ENCODE assay signal across 1 cellular context in the genomic region with DNA sequence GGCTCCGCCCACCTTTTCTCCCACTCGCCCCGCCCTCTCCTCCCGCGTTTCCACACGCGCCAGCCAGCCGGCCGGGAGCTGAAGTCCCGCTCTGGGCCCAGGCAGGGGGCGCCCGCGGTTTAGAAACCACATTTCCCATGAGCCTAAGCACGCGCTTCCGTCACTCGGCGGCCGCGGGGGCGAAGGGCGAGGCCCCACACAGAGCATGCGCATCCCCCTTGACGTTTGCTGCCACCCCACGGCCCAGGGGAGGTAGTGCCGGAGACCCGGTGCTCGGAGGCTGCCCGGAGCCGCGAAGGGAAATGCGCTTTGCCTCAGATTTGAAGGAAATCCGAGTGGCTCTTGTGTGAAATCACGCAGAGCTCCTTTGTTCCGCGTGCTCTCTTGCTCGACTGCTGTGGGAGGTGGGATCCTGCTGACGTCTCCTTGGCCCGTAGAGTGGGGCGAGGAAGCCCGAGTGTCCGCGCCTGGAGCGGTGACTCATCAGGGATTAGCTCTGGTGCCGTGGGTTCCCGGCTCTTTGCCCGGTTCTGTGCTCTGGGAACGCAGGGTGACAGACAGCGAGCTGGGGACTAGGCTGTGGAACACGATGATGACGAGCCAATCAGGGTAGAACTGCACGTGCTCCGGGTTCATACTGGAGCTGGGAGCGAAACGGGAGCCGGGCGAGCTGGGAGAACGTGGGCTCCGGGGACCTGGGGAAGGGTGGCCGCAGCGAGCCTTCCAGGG.
TF ChIP-seq lines count a peak whose summit lies in the region.

No MANE protein-coding gene starts in this region.

TF ChIP-seq in WTC11, 78 proteins besides CTCF, POLR2A, EP300 and RAD21 (continued from another document):
- TF ChIP-seq, protein P1, sequence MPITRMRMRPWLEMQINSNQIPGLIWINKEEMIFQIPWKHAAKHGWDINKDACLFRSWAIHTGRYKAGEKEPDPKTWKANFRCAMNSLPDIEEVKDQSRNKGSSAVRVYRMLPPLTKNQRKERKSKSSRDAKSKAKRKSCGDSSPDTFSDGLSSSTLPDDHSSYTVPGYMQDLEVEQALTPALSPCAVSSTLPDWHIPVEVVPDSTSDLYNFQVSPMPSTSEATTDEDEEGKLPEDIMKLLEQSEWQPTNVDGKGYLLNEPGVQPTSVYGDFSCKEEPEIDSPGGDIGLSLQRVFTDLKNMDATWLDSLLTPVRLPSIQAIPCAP (CRISPR knock-in tag; IDR thresholded peaks at IDR 0.05), result 0 out of 2 replicates have a peak, but pooled peaks have one; percentile 1
- TF ChIP-seq TEAD1 (CRISPR knock-in tag; IDR thresholded peaks at IDR 0.05) (no peak), KAT7 (CRISPR knock-in tag; IDR thresholded peaks at IDR 0.05; ENCODE audit: borderline replicate concordance) (no peak), NFATC4 (CRISPR knock-in tag; IDR thresholded peaks at IDR 0.05) (no peak), ZNF219 (CRISPR knock-in tag; IDR thresholded peaks at IDR 0.05; ENCODE audit: borderline replicate concordance) (no peak), SMAD3 (CRISPR knock-in tag; IDR thresholded peaks at IDR 0.05; ENCODE audit: borderline replicate concordance) (no peak), ZNF263 (CRISPR knock-in tag; IDR thresholded peaks at IDR 0.05; ENCODE audit: low read depth) (no peak), JUN (CRISPR knock-in tag; IDR thresholded peaks at IDR 0.05) (no peak), GABPB1 (CRISPR knock-in tag; IDR thresholded peaks at IDR 0.05) (peak; percentile 56), CREB1 (CRISPR knock-in tag; IDR thresholded peaks at IDR 0.05) (no peak), NR1H2 (CRISPR knock-in tag; IDR thresholded peaks at IDR 0.05) (no peak), ETV6 (CRISPR knock-in tag; IDR thresholded peaks at IDR 0.05) (peak; percentile 8; the same call in 1 of the 2 replicates), ZNF416 (CRISPR knock-in tag; IDR thresholded peaks at IDR 0.05) (no peak), ZNF138 (CRISPR knock-in tag; conservative IDR thresholded peaks at IDR 0.05) (no peak), JAZF1 (CRISPR knock-in tag; IDR thresholded peaks at IDR 0.05) (no peak)
- TF ChIP-seq, protein P2, sequence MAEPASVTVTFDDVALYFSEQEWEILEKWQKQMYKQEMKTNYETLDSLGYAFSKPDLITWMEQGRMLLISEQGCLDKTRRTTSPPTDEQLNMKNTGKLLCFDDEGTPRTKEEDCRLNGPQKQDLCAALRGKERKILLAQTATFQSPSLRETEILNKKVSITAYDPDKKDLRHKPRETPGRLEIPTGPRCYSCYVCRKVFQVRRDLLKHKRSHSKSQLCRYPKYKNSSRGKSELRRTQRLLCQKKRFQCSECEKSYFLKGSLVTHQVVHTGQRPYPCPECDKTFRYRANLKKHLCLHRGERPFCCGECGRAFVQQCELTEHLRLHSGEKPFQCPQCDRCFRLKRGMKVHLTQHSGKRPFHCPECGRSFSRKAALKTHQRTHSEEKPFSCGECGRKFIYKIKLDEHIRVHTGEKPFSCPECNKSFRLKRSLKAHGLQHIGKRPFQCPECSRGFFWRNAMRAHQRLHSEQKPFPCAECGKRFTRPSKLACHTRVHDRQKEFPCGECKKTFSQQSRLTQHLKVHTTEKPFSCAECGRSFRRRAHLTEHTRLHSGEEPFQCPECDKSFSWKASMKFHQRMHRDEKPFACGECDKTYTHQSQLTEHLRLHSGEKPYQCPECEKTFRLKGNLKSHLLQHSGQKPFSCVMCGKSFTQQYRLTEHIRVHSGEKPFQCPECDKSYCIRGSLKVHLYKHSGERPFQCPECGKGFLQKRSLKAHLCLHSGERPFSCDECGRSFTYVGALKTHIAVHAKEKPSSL (CRISPR knock-in tag; conservative IDR thresholded peaks at IDR 0.05), result no peak
- TF ChIP-seq, protein P3, sequence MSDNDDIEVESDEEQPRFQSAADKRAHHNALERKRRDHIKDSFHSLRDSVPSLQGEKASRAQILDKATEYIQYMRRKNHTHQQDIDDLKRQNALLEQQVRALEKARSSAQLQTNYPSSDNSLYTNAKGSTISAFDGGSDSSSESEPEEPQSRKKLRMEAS (CRISPR knock-in tag; IDR thresholded peaks at IDR 0.05), result peak; percentile 82
- TF ChIP-seq, protein P4, sequence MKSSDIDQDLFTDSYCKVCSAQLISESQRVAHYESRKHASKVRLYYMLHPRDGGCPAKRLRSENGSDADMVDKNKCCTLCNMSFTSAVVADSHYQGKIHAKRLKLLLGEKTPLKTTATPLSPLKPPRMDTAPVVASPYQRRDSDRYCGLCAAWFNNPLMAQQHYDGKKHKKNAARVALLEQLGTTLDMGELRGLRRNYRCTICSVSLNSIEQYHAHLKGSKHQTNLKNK (CRISPR knock-in tag; IDR thresholded peaks at IDR 0.05), result no peak
- TF ChIP-seq, protein P5, sequence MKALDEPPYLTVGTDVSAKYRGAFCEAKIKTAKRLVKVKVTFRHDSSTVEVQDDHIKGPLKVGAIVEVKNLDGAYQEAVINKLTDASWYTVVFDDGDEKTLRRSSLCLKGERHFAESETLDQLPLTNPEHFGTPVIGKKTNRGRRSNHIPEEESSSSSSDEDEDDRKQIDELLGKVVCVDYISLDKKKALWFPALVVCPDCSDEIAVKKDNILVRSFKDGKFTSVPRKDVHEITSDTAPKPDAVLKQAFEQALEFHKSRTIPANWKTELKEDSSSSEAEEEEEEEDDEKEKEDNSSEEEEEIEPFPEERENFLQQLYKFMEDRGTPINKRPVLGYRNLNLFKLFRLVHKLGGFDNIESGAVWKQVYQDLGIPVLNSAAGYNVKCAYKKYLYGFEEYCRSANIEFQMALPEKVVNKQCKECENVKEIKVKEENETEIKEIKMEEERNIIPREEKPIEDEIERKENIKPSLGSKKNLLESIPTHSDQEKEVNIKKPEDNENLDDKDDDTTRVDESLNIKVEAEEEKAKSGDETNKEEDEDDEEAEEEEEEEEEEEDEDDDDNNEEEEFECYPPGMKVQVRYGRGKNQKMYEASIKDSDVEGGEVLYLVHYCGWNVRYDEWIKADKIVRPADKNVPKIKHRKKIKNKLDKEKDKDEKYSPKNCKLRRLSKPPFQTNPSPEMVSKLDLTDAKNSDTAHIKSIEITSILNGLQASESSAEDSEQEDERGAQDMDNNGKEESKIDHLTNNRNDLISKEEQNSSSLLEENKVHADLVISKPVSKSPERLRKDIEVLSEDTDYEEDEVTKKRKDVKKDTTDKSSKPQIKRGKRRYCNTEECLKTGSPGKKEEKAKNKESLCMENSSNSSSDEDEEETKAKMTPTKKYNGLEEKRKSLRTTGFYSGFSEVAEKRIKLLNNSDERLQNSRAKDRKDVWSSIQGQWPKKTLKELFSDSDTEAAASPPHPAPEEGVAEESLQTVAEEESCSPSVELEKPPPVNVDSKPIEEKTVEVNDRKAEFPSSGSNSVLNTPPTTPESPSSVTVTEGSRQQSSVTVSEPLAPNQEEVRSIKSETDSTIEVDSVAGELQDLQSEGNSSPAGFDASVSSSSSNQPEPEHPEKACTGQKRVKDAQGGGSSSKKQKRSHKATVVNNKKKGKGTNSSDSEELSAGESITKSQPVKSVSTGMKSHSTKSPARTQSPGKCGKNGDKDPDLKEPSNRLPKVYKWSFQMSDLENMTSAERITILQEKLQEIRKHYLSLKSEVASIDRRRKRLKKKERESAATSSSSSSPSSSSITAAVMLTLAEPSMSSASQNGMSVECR (CRISPR knock-in tag; IDR thresholded peaks at IDR 0.05; ENCODE audit: borderline replicate concordance), result peak; percentile 50; the same call in 1 of the 2 replicates
- TF ChIP-seq, protein P6, sequence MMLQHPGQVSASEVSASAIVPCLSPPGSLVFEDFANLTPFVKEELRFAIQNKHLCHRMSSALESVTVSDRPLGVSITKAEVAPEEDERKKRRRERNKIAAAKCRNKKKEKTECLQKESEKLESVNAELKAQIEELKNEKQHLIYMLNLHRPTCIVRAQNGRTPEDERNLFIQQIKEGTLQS (CRISPR knock-in tag; conservative IDR thresholded peaks at IDR 0.05), result no peak
- TF ChIP-seq, protein P7, sequence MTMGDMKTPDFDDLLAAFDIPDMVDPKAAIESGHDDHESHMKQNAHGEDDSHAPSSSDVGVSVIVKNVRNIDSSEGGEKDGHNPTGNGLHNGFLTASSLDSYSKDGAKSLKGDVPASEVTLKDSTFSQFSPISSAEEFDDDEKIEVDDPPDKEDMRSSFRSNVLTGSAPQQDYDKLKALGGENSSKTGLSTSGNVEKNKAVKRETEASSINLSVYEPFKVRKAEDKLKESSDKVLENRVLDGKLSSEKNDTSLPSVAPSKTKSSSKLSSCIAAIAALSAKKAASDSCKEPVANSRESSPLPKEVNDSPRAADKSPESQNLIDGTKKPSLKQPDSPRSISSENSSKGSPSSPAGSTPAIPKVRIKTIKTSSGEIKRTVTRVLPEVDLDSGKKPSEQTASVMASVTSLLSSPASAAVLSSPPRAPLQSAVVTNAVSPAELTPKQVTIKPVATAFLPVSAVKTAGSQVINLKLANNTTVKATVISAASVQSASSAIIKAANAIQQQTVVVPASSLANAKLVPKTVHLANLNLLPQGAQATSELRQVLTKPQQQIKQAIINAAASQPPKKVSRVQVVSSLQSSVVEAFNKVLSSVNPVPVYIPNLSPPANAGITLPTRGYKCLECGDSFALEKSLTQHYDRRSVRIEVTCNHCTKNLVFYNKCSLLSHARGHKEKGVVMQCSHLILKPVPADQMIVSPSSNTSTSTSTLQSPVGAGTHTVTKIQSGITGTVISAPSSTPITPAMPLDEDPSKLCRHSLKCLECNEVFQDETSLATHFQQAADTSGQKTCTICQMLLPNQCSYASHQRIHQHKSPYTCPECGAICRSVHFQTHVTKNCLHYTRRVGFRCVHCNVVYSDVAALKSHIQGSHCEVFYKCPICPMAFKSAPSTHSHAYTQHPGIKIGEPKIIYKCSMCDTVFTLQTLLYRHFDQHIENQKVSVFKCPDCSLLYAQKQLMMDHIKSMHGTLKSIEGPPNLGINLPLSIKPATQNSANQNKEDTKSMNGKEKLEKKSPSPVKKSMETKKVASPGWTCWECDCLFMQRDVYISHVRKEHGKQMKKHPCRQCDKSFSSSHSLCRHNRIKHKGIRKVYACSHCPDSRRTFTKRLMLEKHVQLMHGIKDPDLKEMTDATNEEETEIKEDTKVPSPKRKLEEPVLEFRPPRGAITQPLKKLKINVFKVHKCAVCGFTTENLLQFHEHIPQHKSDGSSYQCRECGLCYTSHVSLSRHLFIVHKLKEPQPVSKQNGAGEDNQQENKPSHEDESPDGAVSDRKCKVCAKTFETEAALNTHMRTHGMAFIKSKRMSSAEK (CRISPR knock-in tag; IDR thresholded peaks at IDR 0.05; ENCODE audit: borderline replicate concordance), result no peak
- TF ChIP-seq, protein P8, sequence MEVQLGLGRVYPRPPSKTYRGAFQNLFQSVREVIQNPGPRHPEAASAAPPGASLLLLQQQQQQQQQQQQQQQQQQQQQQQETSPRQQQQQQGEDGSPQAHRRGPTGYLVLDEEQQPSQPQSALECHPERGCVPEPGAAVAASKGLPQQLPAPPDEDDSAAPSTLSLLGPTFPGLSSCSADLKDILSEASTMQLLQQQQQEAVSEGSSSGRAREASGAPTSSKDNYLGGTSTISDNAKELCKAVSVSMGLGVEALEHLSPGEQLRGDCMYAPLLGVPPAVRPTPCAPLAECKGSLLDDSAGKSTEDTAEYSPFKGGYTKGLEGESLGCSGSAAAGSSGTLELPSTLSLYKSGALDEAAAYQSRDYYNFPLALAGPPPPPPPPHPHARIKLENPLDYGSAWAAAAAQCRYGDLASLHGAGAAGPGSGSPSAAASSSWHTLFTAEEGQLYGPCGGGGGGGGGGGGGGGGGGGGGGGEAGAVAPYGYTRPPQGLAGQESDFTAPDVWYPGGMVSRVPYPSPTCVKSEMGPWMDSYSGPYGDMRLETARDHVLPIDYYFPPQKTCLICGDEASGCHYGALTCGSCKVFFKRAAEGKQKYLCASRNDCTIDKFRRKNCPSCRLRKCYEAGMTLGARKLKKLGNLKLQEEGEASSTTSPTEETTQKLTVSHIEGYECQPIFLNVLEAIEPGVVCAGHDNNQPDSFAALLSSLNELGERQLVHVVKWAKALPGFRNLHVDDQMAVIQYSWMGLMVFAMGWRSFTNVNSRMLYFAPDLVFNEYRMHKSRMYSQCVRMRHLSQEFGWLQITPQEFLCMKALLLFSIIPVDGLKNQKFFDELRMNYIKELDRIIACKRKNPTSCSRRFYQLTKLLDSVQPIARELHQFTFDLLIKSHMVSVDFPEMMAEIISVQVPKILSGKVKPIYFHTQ (CRISPR knock-in tag; IDR thresholded peaks at IDR 0.05), result no peak
- TF ChIP-seq, protein P9, sequence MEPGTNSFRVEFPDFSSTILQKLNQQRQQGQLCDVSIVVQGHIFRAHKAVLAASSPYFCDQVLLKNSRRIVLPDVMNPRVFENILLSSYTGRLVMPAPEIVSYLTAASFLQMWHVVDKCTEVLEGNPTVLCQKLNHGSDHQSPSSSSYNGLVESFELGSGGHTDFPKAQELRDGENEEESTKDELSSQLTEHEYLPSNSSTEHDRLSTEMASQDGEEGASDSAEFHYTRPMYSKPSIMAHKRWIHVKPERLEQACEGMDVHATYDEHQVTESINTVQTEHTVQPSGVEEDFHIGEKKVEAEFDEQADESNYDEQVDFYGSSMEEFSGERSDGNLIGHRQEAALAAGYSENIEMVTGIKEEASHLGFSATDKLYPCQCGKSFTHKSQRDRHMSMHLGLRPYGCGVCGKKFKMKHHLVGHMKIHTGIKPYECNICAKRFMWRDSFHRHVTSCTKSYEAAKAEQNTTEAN (CRISPR knock-in tag; IDR thresholded peaks at IDR 0.05), result 0 out of 2 replicates have a peak, but pooled peaks have one; percentile 58
- TF ChIP-seq, protein P10, sequence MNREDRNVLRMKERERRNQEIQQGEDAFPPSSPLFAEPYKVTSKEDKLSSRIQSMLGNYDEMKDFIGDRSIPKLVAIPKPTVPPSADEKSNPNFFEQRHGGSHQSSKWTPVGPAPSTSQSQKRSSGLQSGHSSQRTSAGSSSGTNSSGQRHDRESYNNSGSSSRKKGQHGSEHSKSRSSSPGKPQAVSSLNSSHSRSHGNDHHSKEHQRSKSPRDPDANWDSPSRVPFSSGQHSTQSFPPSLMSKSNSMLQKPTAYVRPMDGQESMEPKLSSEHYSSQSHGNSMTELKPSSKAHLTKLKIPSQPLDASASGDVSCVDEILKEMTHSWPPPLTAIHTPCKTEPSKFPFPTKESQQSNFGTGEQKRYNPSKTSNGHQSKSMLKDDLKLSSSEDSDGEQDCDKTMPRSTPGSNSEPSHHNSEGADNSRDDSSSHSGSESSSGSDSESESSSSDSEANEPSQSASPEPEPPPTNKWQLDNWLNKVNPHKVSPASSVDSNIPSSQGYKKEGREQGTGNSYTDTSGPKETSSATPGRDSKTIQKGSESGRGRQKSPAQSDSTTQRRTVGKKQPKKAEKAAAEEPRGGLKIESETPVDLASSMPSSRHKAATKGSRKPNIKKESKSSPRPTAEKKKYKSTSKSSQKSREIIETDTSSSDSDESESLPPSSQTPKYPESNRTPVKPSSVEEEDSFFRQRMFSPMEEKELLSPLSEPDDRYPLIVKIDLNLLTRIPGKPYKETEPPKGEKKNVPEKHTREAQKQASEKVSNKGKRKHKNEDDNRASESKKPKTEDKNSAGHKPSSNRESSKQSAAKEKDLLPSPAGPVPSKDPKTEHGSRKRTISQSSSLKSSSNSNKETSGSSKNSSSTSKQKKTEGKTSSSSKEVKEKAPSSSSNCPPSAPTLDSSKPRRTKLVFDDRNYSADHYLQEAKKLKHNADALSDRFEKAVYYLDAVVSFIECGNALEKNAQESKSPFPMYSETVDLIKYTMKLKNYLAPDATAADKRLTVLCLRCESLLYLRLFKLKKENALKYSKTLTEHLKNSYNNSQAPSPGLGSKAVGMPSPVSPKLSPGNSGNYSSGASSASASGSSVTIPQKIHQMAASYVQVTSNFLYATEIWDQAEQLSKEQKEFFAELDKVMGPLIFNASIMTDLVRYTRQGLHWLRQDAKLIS (CRISPR knock-in tag; IDR thresholded peaks at IDR 0.05; ENCODE audit: borderline replicate concordance), result no peak
- TF ChIP-seq, protein P11, sequence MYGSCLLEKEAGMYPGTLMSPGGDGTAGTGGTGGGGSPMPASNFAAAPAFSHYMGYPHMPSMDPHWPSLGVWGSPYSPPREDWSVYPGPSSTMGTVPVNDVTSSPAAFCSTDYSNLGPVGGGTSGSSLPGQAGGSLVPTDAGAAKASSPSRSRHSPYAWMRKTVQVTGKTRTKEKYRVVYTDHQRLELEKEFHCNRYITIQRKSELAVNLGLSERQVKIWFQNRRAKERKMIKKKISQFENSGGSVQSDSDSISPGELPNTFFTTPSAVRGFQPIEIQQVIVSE (CRISPR knock-in tag; IDR thresholded peaks at IDR 0.05; ENCODE audit: borderline replicate concordance), result no peak
